In the genomic region with DNA sequence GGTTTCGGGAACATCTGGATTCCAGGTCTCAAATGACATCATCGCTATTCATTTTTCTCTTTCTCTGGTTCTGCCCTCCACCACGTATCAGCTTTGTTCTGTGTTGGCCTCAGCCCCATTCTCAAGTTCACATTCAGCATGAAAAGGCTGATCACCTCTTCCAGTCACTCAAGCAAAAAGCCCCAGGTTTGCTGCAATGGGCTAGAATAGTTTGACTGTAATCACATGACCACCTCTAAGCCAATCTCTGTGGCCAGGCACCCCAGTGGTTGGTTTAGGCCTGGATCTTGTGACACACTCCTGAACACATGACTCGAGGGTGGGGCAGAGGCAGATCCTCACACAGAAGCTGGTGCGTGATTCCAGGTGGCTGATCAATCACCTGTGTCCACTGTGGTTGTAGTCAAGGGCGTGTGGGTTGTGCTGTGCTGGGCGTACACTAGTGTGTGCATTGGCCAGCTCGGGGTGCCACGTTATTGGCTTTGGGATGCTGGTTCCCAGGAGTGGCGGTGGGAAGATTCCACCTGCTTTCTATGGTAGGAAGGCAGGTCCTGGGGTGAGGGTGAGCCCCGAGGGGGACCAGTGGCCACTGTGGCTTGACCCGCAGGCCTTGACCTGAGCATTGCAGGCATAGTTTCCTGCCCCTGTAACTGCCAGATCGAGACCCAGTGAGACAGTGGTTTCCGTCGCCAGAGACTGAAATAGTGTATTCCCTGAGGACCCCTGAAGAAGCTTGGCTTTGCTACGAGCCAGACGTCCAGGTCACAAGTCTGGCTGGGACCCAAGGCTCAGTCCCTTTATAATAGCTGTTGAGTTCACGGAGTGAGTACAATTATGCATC, we compare ENCODE assay signal across 9 cellular contexts. TPM values are rescaled to one million over a fixed set of nuclear protein-coding genes. Genes with fewer than 3 reads are reported as not detected.
DNase-seq lines count a peak whose midpoint lies in the region; ATAC-seq and FAIRE-seq lines count a peak whose summit lies in the region.
"Had no signal": no experiment of that assay in that cellular context is flagged by ENCODE, and none has a peak within 500 bp of the region (broad histone marks: within the 10 kb centered on the region; RNA-seq: fewer than 3 reads in every experiment).

No MANE protein-coding gene starts in this region.

- H3K27ac Mint-ChIP-seq in IgD-negative memory B cell = peak overlapping the region; percentile 80 to 95 (median 90)
- H3K27ac Mint-ChIP-seq in activated T-helper 1 cell treated with anti-CD3 and anti-CD28 coated beads, Interleukin-12 subunit alpha, Interleukin-12 subunit beta, Interleukin-2, Interleukin-4 antibody, amounts not matched to agents 30 ng/mL and 10 ng/mL and 1 ng/mL, durations not matched to agents 14 hours and 24 hours and 36 hours = no peak overlapping the region

- H3K4me3 Mint-ChIP-seq in IgD-negative memory B cell = peak overlapping the region; percentile 31 to 93 (median 72)
- no peak overlapping the region for H3K4me3 Mint-ChIP-seq in activated T-helper 1 cell treated with anti-CD3 and anti-CD28 coated beads, Interleukin-12 subunit alpha, Interleukin-12 subunit beta, Interleukin-2, Interleukin-4 antibody, amounts not matched to agents 30 ng/mL and 10 ng/mL and 1 ng/mL, durations not matched to agents 14 hours and 24 hours and 36 hours

- peaks cover 16 to 21% (median 20%) of the 10 kb centered on the region in 3 donors for H3K4me1 Mint-ChIP-seq in IgD-negative memory B cell
- H3K4me1 Mint-ChIP-seq in activated T-helper 1 cell treated with anti-CD3 and anti-CD28 coated beads, Interleukin-12 subunit alpha, Interleukin-12 subunit beta, Interleukin-2, Interleukin-4 antibody, amounts not matched to agents 30 ng/mL and 10 ng/mL and 1 ng/mL, durations not matched to agents 14 hours and 24 hours and 36 hours (ENCODE audit: low read depth) = peaks cover 22% of the 10 kb centered on the region

- peak; percentile 70 for DNase-seq in GM18507 (ENCODE audit: extremely low spot score, insufficient read length, low read depth)
- no peak for DNase-seq in left colon
- no peak for DNase-seq in NCI-H2029 treated with DMSO at 0.1 percent for 48 hours (lab: John Stamatoyannopoulos, UW)
- DNase-seq in SKM-1 (lab: John Stamatoyannopoulos, UW; ENCODE audit: unreplicated experiment) = no peak
- no peak for DNase-seq in activated T-helper 1 cell treated with anti-CD3 and anti-CD28 coated beads, Interleukin-12 subunit alpha, Interleukin-12 subunit beta, Interleukin-2, Interleukin-4 antibody, amounts not matched to agents 30 ng/mL and 10 ng/mL and 1 ng/mL, durations not matched to agents 14 hours and 24 hours and 36 hours (ENCODE audit: low spot score)
- DNase-seq in NCI-H2171 treated with DMSO at 0.1 percent for 48 hours (lab: John Stamatoyannopoulos, UW) = no peak

- ATAC-seq in GM21528 (IDR thresholded peaks at IDR 0.05; ENCODE audit: low FRiP score, unreplicated experiment) = peak; percentile 55
- peak; percentile 14 for ATAC-seq in left colon

- peaks cover 9% of the 10 kb centered on the region for H3K36me3 Mint-ChIP-seq in IgD-negative memory B cell
- peaks cover 11% of the 10 kb centered on the region for H3K36me3 Mint-ChIP-seq in activated T-helper 1 cell treated with anti-CD3 and anti-CD28 coated beads, Interleukin-12 subunit alpha, Interleukin-12 subunit beta, Interleukin-2, Interleukin-4 antibody, amounts not matched to agents 30 ng/mL and 10 ng/mL and 1 ng/mL, durations not matched to agents 14 hours and 24 hours and 36 hours (ENCODE audit: low read depth)

- peak; percentile 93 for FAIRE-seq in GM18507 (lab: Jason Lieb, UNC)
- FAIRE-seq: endometrium had no signal

- no peaks in the 10 kb centered on the region for H3K9me3 Mint-ChIP-seq in IgD-negative memory B cell
- no peaks in the 10 kb centered on the region for H3K9me3 Mint-ChIP-seq in activated T-helper 1 cell treated with anti-CD3 and anti-CD28 coated beads, Interleukin-12 subunit alpha, Interleukin-12 subunit beta, Interleukin-2, Interleukin-4 antibody, amounts not matched to agents 30 ng/mL and 10 ng/mL and 1 ng/mL, durations not matched to agents 14 hours and 24 hours and 36 hours

- H3K27me3 Mint-ChIP-seq in IgD-negative memory B cell = no peaks in the 10 kb centered on the region
- no peaks in the 10 kb centered on the region for H3K27me3 Mint-ChIP-seq in activated T-helper 1 cell treated with anti-CD3 and anti-CD28 coated beads, Interleukin-12 subunit alpha, Interleukin-12 subunit beta, Interleukin-2, Interleukin-4 antibody, amounts not matched to agents 30 ng/mL and 10 ng/mL and 1 ng/mL, durations not matched to agents 14 hours and 24 hours and 36 hours (ENCODE audit: insufficient read depth)

- intact Hi-C loops in left colon (cut with DNase I, micrococcal nuclease) = no loop called here
- intact Hi-C loops in activated T-helper 1 cell treated with anti-CD3 and anti-CD28 coated beads, Interleukin-12 subunit alpha, Interleukin-12 subunit beta, Interleukin-2, Interleukin-4 antibody, amounts not matched to agents 30 ng/mL and 10 ng/mL and 1 ng/mL, durations not matched to agents 14 hours and 24 hours and 36 hours (cut with micrococcal nuclease) = no loop called here

RNA-seq across cellular contexts. Expression of gene EEF2K, which starts 12.0 kb away (rescaled TPM):
- polyA plus RNA-seq in IgD-negative memory B cell = 2.2 TPM
- 10 to 100 TPM; 26.4 to 35.2 TPM for total RNA-seq in left colon
- 28.3 and 30.5 TPM in 2 replicates for total RNA-seq in activated T-helper 1 cell treated with anti-CD3 and anti-CD28 coated beads, Interleukin-12 subunit alpha, Interleukin-12 subunit beta, Interleukin-2, Interleukin-4 antibody, amounts not matched to agents 30 ng/mL and 10 ng/mL and 1 ng/mL, durations not matched to agents 14 hours and 24 hours and 36 hours

RNA-seq across cellular contexts. Expression of gene SDR42E2, which starts 55.8 kb away (rescaled TPM):
- polyA plus RNA-seq in IgD-negative memory B cell = 0.20 TPM
- total RNA-seq in left colon = not detected
- not detected in 2 replicates for total RNA-seq in activated T-helper 1 cell treated with anti-CD3 and anti-CD28 coated beads, Interleukin-12 subunit alpha, Interleukin-12 subunit beta, Interleukin-2, Interleukin-4 antibody, amounts not matched to agents 30 ng/mL and 10 ng/mL and 1 ng/mL, durations not matched to agents 14 hours and 24 hours and 36 hours
